In genomic region chr1:151803164-151803563, GRCh38 we compare ENCODE assay signal across 1 cellular context.
TF ChIP-seq lines count a peak whose summit lies in the region.

No MANE protein-coding gene starts in this region.

TF ChIP-seq in H1, 55 proteins besides CTCF, POLR2A, EP300 and RAD21:
- TF ChIP-seq GABPA (IDR thresholded peaks at IDR 0.05; ENCODE audit: borderline replicate concordance, insufficient read depth, low read length) = no peak
- TF ChIP-seq SP2 (IDR thresholded peaks at IDR 0.05; ENCODE audit: low read length) = no peak
- no peak for TF ChIP-seq BCL11A (IDR thresholded peaks at IDR 0.05; ENCODE audit: low read depth in 2 of 2, low read length in 2 of 2)
- no peak for TF ChIP-seq GTF2F1 (IDR thresholded peaks at IDR 0.05; ENCODE audit: borderline replicate concordance, low read depth, low read length)
- no peak for TF ChIP-seq TBP (IDR thresholded peaks at IDR 0.05; ENCODE audit: low read depth, low read length)
- no peak for TF ChIP-seq SAP30 (IDR thresholded peaks at IDR 0.05; ENCODE audit: insufficient read depth, insufficient replicate concordance, low read length)
- no peak for TF ChIP-seq TEAD4 (IDR thresholded peaks at IDR 0.05; ENCODE audit: low read depth, low read length)
- TF ChIP-seq SP4 (IDR thresholded peaks at IDR 0.05; ENCODE audit: low read length) = no peak
- TF ChIP-seq CBX8 (IDR thresholded peaks at IDR 0.05; ENCODE audit: borderline replicate concordance, low read depth, low read length) = no peak
- no peak for TF ChIP-seq YY1 (IDR thresholded peaks at IDR 0.05; ENCODE audit: low read depth, low read length)
- no peak for TF ChIP-seq JUN (IDR thresholded peaks at IDR 0.05; ENCODE audit: low read depth, low read length)
- no peak for TF ChIP-seq TCF12 (IDR thresholded peaks at IDR 0.05; ENCODE audit: low read depth, low read length)
- TF ChIP-seq POLR2AphosphoS5 (IDR thresholded peaks at IDR 0.05; ENCODE audit: low read depth, low read length) = no peak
- no peak for TF ChIP-seq TAF1 (IDR thresholded peaks at IDR 0.05; ENCODE audit: low read depth, low read length)
- TF ChIP-seq E2F6 (IDR thresholded peaks at IDR 0.05) = no peak
